Comparison of ENCODE assay signal across 1 cellular context in genomic region chr7:157850481-157851444, GRCh38.
TF ChIP-seq lines count a peak whose summit lies in the region.

No MANE protein-coding gene starts in this region.

TF ChIP-seq in H1, 55 proteins besides CTCF, POLR2A, EP300 and RAD21:
- TF ChIP-seq MAFK (IDR thresholded peaks at IDR 0.05; ENCODE audit: low read depth, low read length) (0 out of 2 replicates have a peak, but pooled peaks have one; percentile 22), CBX8 (IDR thresholded peaks at IDR 0.05; ENCODE audit: borderline replicate concordance, low read depth, low read length) (no peak)
